Comparison of ENCODE assay signal across 2 cellular contexts in genomic region chr1:88009916-88010315, GRCh38.
TF ChIP-seq lines count a peak whose summit lies in the region.

No MANE protein-coding gene starts in this region.

TF ChIP-seq in GM23338, 12 proteins besides CTCF, POLR2A, EP300 and RAD21 (continued from another document):
- TF ChIP-seq EZH2phosphoT487 (IDR thresholded peaks at IDR 0.05; ENCODE audit: unreplicated experiment): no peak
- no peak for TF ChIP-seq ZNF462 (CRISPR knock-in tag; IDR thresholded peaks at IDR 0.05)
- no peak for TF ChIP-seq JUNB (IDR thresholded peaks at IDR 0.05; ENCODE audit: unreplicated experiment)
- TF ChIP-seq STAT1 (IDR thresholded peaks at IDR 0.05; ENCODE audit: unreplicated experiment): no peak
- no peak for TF ChIP-seq NANOG (IDR thresholded peaks at IDR 0.05; ENCODE audit: borderline replicate concordance)
- TF ChIP-seq CREB1 (CRISPR knock-in tag; IDR thresholded peaks at IDR 0.05; ENCODE audit: low read depth): no peak
- no peak for TF ChIP-seq EZH2 (IDR thresholded peaks at IDR 0.05; ENCODE audit: low read depth, unreplicated experiment)
- TF ChIP-seq ZNF114 (CRISPR knock-in tag; IDR thresholded peaks at IDR 0.05): no peak

TF ChIP-seq in Ishikawa, 13 proteins besides CTCF, POLR2A, EP300 and RAD21 (continued from another document):
- TF ChIP-seq ZBTB7A (IDR thresholded peaks at IDR 0.05; ENCODE audit: low read depth): no peak
- no peak for TF ChIP-seq NFIC (IDR thresholded peaks at IDR 0.05)
- no peak for TF ChIP-seq TAF1 (IDR thresholded peaks at IDR 0.05; ENCODE audit: low read depth)
- TF ChIP-seq, protein P1, sequence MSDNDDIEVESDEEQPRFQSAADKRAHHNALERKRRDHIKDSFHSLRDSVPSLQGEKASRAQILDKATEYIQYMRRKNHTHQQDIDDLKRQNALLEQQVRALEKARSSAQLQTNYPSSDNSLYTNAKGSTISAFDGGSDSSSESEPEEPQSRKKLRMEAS (IDR thresholded peaks at IDR 0.05): no peak
- TF ChIP-seq TCF12 (IDR thresholded peaks at IDR 0.05; ENCODE audit: low read depth): no peak
- TF ChIP-seq CEBPB (IDR thresholded peaks at IDR 0.05): no peak
